Comparison of ENCODE assay signal across 5 cellular contexts in genomic region chrX:92659743-92660142, GRCh38.
DNase-seq lines count a peak whose midpoint lies in the region; ATAC-seq, FAIRE-seq and TF ChIP-seq lines count a peak whose summit lies in the region.
"Not testable (repeated sequence)": the region's sequence is repeated elsewhere in the genome, so short reads cannot be mapped to it uniquely, and the experiment has no call there.

No MANE protein-coding gene starts in this region.

- H3K27ac ChIP-seq in A549; IMR-90 (ENCODE audit: insufficient read depth, low read length); K562 (ENCODE audit: extremely low read depth, low read depth, low read length); H1 (ENCODE audit: low read depth, low read length); HepG2 (ENCODE audit: extremely low read length, insufficient read depth, low read length): not testable (repeated sequence)

- not testable (repeated sequence) for TF ChIP-seq CTCF in A549 (IDR thresholded peaks at IDR 0.05); IMR-90 (conservative IDR thresholded peaks at IDR 0.05; ENCODE audit: low read depth, low read length); K562 (IDR thresholded peaks at IDR 0.05 in 2 of 3, conservative IDR thresholded peaks at IDR 0.05 in 1 of 3; ENCODE audit: insufficient read depth in 2 of 3, low read depth in 1 of 3, low read length in 3 of 3); H1 (IDR thresholded peaks at IDR 0.05; ENCODE audit: control extremely low read depth in 1 of 3, insufficient read depth in 1 of 3, low read depth in 1 of 3, low read length in 3 of 3); HepG2 (CRISPR knock-in tag; IDR thresholded peaks at IDR 0.05)

- intact Hi-C loops in IMR-90 (cut with micrococcal nuclease); K562 (cut with micrococcal nuclease); HepG2 (cut with micrococcal nuclease; ENCODE audit: unreplicated experiment): not testable (repeated sequence)

- not testable (repeated sequence) for TF ChIP-seq EP300 in A549 (IDR thresholded peaks at IDR 0.05); K562 (IDR thresholded peaks at IDR 0.05; ENCODE audit: low read length); H1 (IDR thresholded peaks at IDR 0.05; ENCODE audit: borderline replicate concordance in 1 of 2, low read depth in 2 of 2, low read length in 2 of 2); HepG2 (IDR thresholded peaks at IDR 0.05; ENCODE audit: low read depth in 2 of 2, low read length in 2 of 2); HepG2 (CRISPR knock-in tag; IDR thresholded peaks at IDR 0.05; ENCODE audit: borderline replicate concordance)

- not testable (repeated sequence) for H3K79me2 ChIP-seq in K562 (ENCODE audit: control insufficient read depth, insufficient read depth, low read length); H1 (ENCODE audit: control insufficient read depth in 1 of 2, insufficient read depth in 2 of 2, low read length in 2 of 2); HepG2 (ENCODE audit: insufficient read depth, low read length)

- 0% methylated on average over 1 of the region's 2 CpGs for WGBS in A549 (ENCODE audit: missing lambda C conversion rate)
- WGBS in IMR-90 (ENCODE audit: extremely low coverage in 2 of 2, insufficient read length in 1 of 2), 2 experiments = no CpG with 5 or more reads among the region's 2 CpGs
- WGBS in K562 (ENCODE audit: insufficient coverage, low coverage, missing lambda C conversion rate) = 0% methylated on average over 1 of the region's 2 CpGs
- 90% methylated on average over 2 of the region's 2 CpGs; no CpG with 5 or more reads in 1 of the 2 experiments for WGBS in H1 (ENCODE audit: extremely low coverage in 1 of 2, insufficient coverage in 1 of 2, insufficient read length in 1 of 2, insufficient replicate concordance in 2 of 2, low coverage in 1 of 2, low lambda C conversion rate in 2 of 2, missing lambda C conversion rate in 1 of 2), 2 experiments
- 0% methylated on average over 2 of the region's 2 CpGs for WGBS in HepG2 (ENCODE audit: low lambda C conversion rate)

- not testable (repeated sequence) for H3K4me3 ChIP-seq in A549; IMR-90 (ENCODE audit: insufficient read depth, low read depth, low read length); K562; H1 (ENCODE audit: extremely low read depth in 1 of 4, insufficient read depth in 2 of 4, low read depth in 3 of 4, low read length in 4 of 4); HepG2 (replicated peaks in 1 of 3; ENCODE audit: insufficient read depth in 1 of 3, low read depth in 2 of 3, low read length in 3 of 3)

- in situ Hi-C loops in IMR-90 (cut with MboI; ENCODE audit: low sequenced_read_pairs); K562 (cut with MboI); HepG2 (cut with HindIII; ENCODE audit: extremely low pct_ligation_motif_present, low pct_unique_long_range_greater_than_20kb): not testable (repeated sequence)

- not testable (repeated sequence) for H3K79me1 ChIP-seq in IMR-90 (ENCODE audit: low read depth in 1 of 2, low read length in 2 of 2); H1 (ENCODE audit: low read depth, low read length)

- not testable (repeated sequence) for H4K8ac ChIP-seq in IMR-90 (ENCODE audit: low read depth in 2 of 2, low read length in 2 of 2); H1 (ENCODE audit: extremely low read depth, insufficient read depth, low read length)

- not testable (repeated sequence) for H3K23me2 ChIP-seq in H1 (ENCODE audit: low read depth, low read length)

- not testable (repeated sequence) for H3K4me1 ChIP-seq in A549; IMR-90 (ENCODE audit: control insufficient read depth, insufficient read depth, low read length); K562 (replicated peaks in 1 of 2; ENCODE audit: control insufficient read depth in 2 of 2, insufficient read depth in 2 of 2, low read length in 2 of 2); H1 (replicated peaks in 1 of 4; ENCODE audit: control insufficient read depth in 3 of 4, insufficient read depth in 4 of 4, low read length in 3 of 4); HepG2 (ENCODE audit: insufficient read depth, low read length)

- not testable (repeated sequence) for H4K5ac ChIP-seq in IMR-90 (ENCODE audit: low read depth, low read length); H1 (ENCODE audit: insufficient read length, low read depth, low read length)

- not testable (repeated sequence) for H3K9me3 ChIP-seq in A549; IMR-90 (ENCODE audit: control insufficient read depth, insufficient read depth, low read length); K562 (replicated peaks; ENCODE audit: control insufficient read depth, insufficient read depth, low read depth, low read length); H1 (ENCODE audit: insufficient read depth in 2 of 2, low read depth in 1 of 2, low read length in 1 of 2); HepG2 (ENCODE audit: low read length)

- not testable (repeated sequence) for H2BK15ac ChIP-seq in IMR-90 (ENCODE audit: low read depth, low read length); H1 (ENCODE audit: low read length)

- not testable (repeated sequence) for H2AK5ac ChIP-seq in IMR-90 (ENCODE audit: low read depth, low read length); H1 (ENCODE audit: low read depth, low read length)

- not testable (repeated sequence) for H3K23ac ChIP-seq in IMR-90 (ENCODE audit: low read depth, low read length); H1 (ENCODE audit: insufficient read length)

- not testable (repeated sequence) for H2AFZ ChIP-seq in IMR-90 (replicated peaks; ENCODE audit: low read length, poor library complexity); K562 (ENCODE audit: low read depth, low read length); H1 (ENCODE audit: low read length); HepG2 (ENCODE audit: low read length)

- dilution Hi-C loops in IMR-90 (cut with HindIII; ENCODE audit: low sequenced_read_pairs, unreplicated experiment) = not testable (repeated sequence)

- H3K14ac ChIP-seq in IMR-90 (replicated peaks; ENCODE audit: low read depth, low read length); H1 (ENCODE audit: insufficient read length): not testable (repeated sequence)

- not testable (repeated sequence) for H4K20me1 ChIP-seq in IMR-90 (ENCODE audit: insufficient read depth, low read length); K562 (replicated peaks; ENCODE audit: control insufficient read depth, insufficient read depth, low read length); H1 (replicated peaks in 1 of 2; ENCODE audit: control insufficient read depth in 1 of 2, insufficient read depth in 2 of 2, low read length in 2 of 2); HepG2 (ENCODE audit: insufficient read depth, low read length)

- H2BK120ac ChIP-seq in IMR-90 (ENCODE audit: low read depth, low read length); H1 (replicated peaks; ENCODE audit: low read depth, low read length): not testable (repeated sequence)

- ATAC-seq in A549; IMR-90 (ENCODE audit: low read depth); K562; HepG2: not testable (repeated sequence)

- H3K36me3 ChIP-seq in IMR-90 (ENCODE audit: control insufficient read depth, insufficient read depth, low read length); K562 (ENCODE audit: control insufficient read depth, insufficient read depth, low read length); H1 (ENCODE audit: control insufficient read depth in 2 of 4, insufficient read depth in 4 of 4, low read length in 3 of 4); HepG2 (replicated peaks in 1 of 2; ENCODE audit: control insufficient read depth in 1 of 2, insufficient read depth in 2 of 2, low read length in 2 of 2): not testable (repeated sequence)

- BruUV-seq in IMR-90 (replicated peaks; lab: Mats Ljungman, UMichigan); K562 (replicated peaks; lab: Mats Ljungman, UMichigan); HepG2 (replicated peaks; lab: Mats Ljungman, UMichigan): not testable (repeated sequence)

- POLR2A ChIA-PET in A549 (lab: Yijun Ruan, JAX); IMR-90 (lab: Charles Lee; ENCODE audit: unreplicated experiment); K562 (lab: Yijun Ruan, JAX); H1 (lab: Charles Lee; ENCODE audit: partially characterized antibody); HepG2 (lab: Yijun Ruan, JAX): not testable (repeated sequence)

- H3K9ac ChIP-seq in IMR-90 (ENCODE audit: low read depth, low read length); K562 (ENCODE audit: insufficient read depth in 1 of 2, low read depth in 2 of 2, low read length in 2 of 2); H1 (replicated peaks in 1 of 4; ENCODE audit: extremely low read depth in 1 of 4, low read depth in 3 of 4, low read length in 3 of 4); HepG2 (ENCODE audit: insufficient read depth, low read depth, low read length): not testable (repeated sequence)

- not testable (repeated sequence) for H2AK9ac ChIP-seq in IMR-90 (replicated peaks; ENCODE audit: low read depth, low read length, poor library complexity)

- not testable (repeated sequence) for FAIRE-seq in A549 (lab: Jason Lieb, UNC); K562 (lab: Jason Lieb, UNC); H1 (lab: Jason Lieb, UNC); HepG2 (lab: Jason Lieb, UNC)

- H3K27me3 ChIP-seq in IMR-90 (ENCODE audit: control insufficient read depth, insufficient read depth, low read length); K562 (ENCODE audit: control insufficient read depth in 2 of 2, insufficient read depth in 2 of 2, low read length in 2 of 2); H1 (replicated peaks in 1 of 4; ENCODE audit: control insufficient read depth in 3 of 4, extremely low read depth in 1 of 4, insufficient read depth in 3 of 4, low read length in 3 of 4); HepG2 (ENCODE audit: control insufficient read depth in 1 of 2, insufficient read depth in 2 of 2, low read length in 2 of 2): not testable (repeated sequence)

- not testable (repeated sequence) for H3K4me2 ChIP-seq in A549; IMR-90 (ENCODE audit: low read depth, low read length); K562 (ENCODE audit: insufficient read depth, low read length); H1 (ENCODE audit: insufficient read depth in 1 of 2, low read depth in 2 of 2, low read length in 2 of 2); HepG2 (ENCODE audit: low read depth, low read length)

- CTCF ChIA-PET in A549 (lab: Yijun Ruan, JAX); IMR-90 (lab: Yijun Ruan, JAX); K562 (lab: Yijun Ruan, JAX; ENCODE audit: low intra/inter-chr PET ratio); H1 (lab: Charles Lee; ENCODE audit: partially characterized antibody); HepG2 (lab: Yijun Ruan, JAX; ENCODE audit: low intra/inter-chr PET ratio, low total read pairs): not testable (repeated sequence)

- H3K56ac ChIP-seq in IMR-90 (ENCODE audit: extremely low read depth, insufficient read depth, low read length); H1 (replicated peaks; ENCODE audit: insufficient read length, low read depth, low read length): not testable (repeated sequence)

- not testable (repeated sequence) for H2BK20ac ChIP-seq in IMR-90 (ENCODE audit: low read depth, low read length); H1 (ENCODE audit: low read length)

- H3K4ac ChIP-seq in IMR-90 (ENCODE audit: low read depth, low read length); H1 (replicated peaks; ENCODE audit: insufficient read length, low read depth, low read length): not testable (repeated sequence)

- not testable (repeated sequence) for H2BK5ac ChIP-seq in IMR-90 (ENCODE audit: low read depth, low read length, poor library complexity, severe bottlenecking); H1 (ENCODE audit: low read depth, low read length)

- not testable (repeated sequence) for H3K18ac ChIP-seq in IMR-90 (ENCODE audit: low read depth, low read length); H1 (ENCODE audit: extremely low read depth, low read length)

- DNase-seq in A549 (ENCODE audit: low read depth in 1 of 2, low spot score in 1 of 2); IMR-90; K562 (ENCODE audit: extremely low read depth in 1 of 4, low spot score in 3 of 4); H1 (ENCODE audit: low read depth in 1 of 2, low spot score in 2 of 2); HepG2 (ENCODE audit: low spot score): not testable (repeated sequence)

- not testable (repeated sequence) for H2BK12ac ChIP-seq in H1 (ENCODE audit: low read depth, low read length)

- not testable (repeated sequence) for H3K9me1 ChIP-seq in IMR-90 (ENCODE audit: insufficient read depth, low read length); K562 (ENCODE audit: control insufficient read depth, insufficient read depth, low read length)

- not testable (repeated sequence) for H4K91ac ChIP-seq in IMR-90 (ENCODE audit: insufficient read depth, low read depth, low read length); H1 (replicated peaks; ENCODE audit: insufficient read length, low read length)

- TF ChIP-seq POLR2A in A549 (IDR thresholded peaks at IDR 0.05; ENCODE audit: low read length); IMR-90 (IDR thresholded peaks at IDR 0.05; ENCODE audit: low read depth, low read length); K562 (conservative IDR thresholded peaks at IDR 0.05); H1 (IDR thresholded peaks at IDR 0.05; ENCODE audit: control extremely low read depth in 1 of 2, low read depth in 2 of 2, low read length in 2 of 2); HepG2 (IDR thresholded peaks at IDR 0.05; ENCODE audit: insufficient read depth in 1 of 2, low read depth in 2 of 2, low read length in 2 of 2): not testable (repeated sequence)

- not testable (repeated sequence) for TF ChIP-seq RAD21 in A549 (conservative IDR thresholded peaks at IDR 0.05 in 1 of 2, IDR thresholded peaks at IDR 0.05 in 1 of 2); IMR-90 (IDR thresholded peaks at IDR 0.05; ENCODE audit: low read length); K562 (CRISPR knock-in tag; conservative IDR thresholded peaks at IDR 0.05 in 1 of 2, IDR thresholded peaks at IDR 0.05 in 1 of 2); H1 (IDR thresholded peaks at IDR 0.05 in 1 of 2, conservative IDR thresholded peaks at IDR 0.05 in 1 of 2; ENCODE audit: low read depth in 2 of 2, low read length in 2 of 2); HepG2 (CRISPR knock-in tag; IDR thresholded peaks at IDR 0.05)
